In genomic region chr14:61965030-61965745, GRCh38 we compare ENCODE assay signal across 13 cellular contexts.
DNase-seq lines count a peak whose midpoint lies in the region; ATAC-seq and TF ChIP-seq lines count a peak whose summit lies in the region.
"Had no signal": no experiment of that assay in that cellular context is flagged by ENCODE, and none has a peak within 500 bp of the region (broad histone marks: within the 10 kb centered on the region; RNA-seq: fewer than 3 reads in every experiment).

No MANE protein-coding gene starts in this region.

- H3K9ac ChIP-seq in Karpas-422 (ENCODE audit: low read length) = no peak overlapping the region
- H3K9ac ChIP-seq: BLaER1 treated with 17β-estradiol and CSF1 and Interleukin-3, amounts not matched to agents 10 nM and 100 nM had no signal

- DNase-seq in A673 (ENCODE audit: low spot score) = peak; percentile 7
- DNase-seq in HFF-Myc (ENCODE audit: extremely low read depth, low read depth) = peak; percentile 33
- DNase-seq in foreskin keratinocyte = peak; percentile 92 to 97
- no peak for DNase-seq in Karpas-422
- no peak for DNase-seq in effector CD4-positive, alpha-beta T cell
- DNase-seq: effector CD8-positive, alpha-beta T cell; GF-D8; NCI-H1694 treated with DMSO at 0.1 percent for 48 hours had no signal

- H2AFZ ChIP-seq in Karpas-422 (ENCODE audit: low read length) = no peak overlapping the region

- H3K36me3 ChIP-seq in A673 (ENCODE audit: insufficient read depth, low read length, poor library complexity, severe bottlenecking) = no peaks in the 10 kb centered on the region
- no peaks in the 10 kb centered on the region for H3K36me3 ChIP-seq in Karpas-422 (ENCODE audit: insufficient read depth, low read length)
- H3K36me3 ChIP-seq: BLaER1 treated with 17β-estradiol and CSF1 and Interleukin-3, amounts not matched to agents 10 nM and 100 nM; tibial nerve had no signal

- H3K27me3 ChIP-seq in A673 (replicated peaks; ENCODE audit: insufficient read depth, low read depth, low read length, poor library complexity) = no peaks in the 10 kb centered on the region
- H3K27me3 ChIP-seq in foreskin keratinocyte = no peaks in the 10 kb centered on the region
- no peaks in the 10 kb centered on the region for H3K27me3 ChIP-seq in Karpas-422 (ENCODE audit: low read length)
- H3K27me3 ChIP-seq: BLaER1 treated with 17β-estradiol and CSF1 and Interleukin-3, amounts not matched to agents 10 nM and 100 nM; tibial nerve had no signal

- TF ChIP-seq CTCF in A673 (conservative IDR thresholded peaks at IDR 0.05; ENCODE audit: low read depth, low read length) = no peak
- no peak for TF ChIP-seq CTCF in HFF-Myc (IDR thresholded peaks at IDR 0.05; ENCODE audit: low read depth, low read length, missing control alignments)
- no peak for TF ChIP-seq CTCF in WI38 (IDR thresholded peaks at IDR 0.05; ENCODE audit: low read depth, low read length)
- TF ChIP-seq CTCF in foreskin keratinocyte (conservative IDR thresholded peaks at IDR 0.05) = no peak

- POLR2A ChIA-PET in A673 (lab: Charles Lee; ENCODE audit: low non-redundant PET) = no interaction called here

- intact Hi-C loops in A673 (cut with micrococcal nuclease; ENCODE audit: unreplicated experiment) = no loop called here

- no peak overlapping the region for H3K4me2 ChIP-seq in Karpas-422 (ENCODE audit: low read depth, low read length, poor library complexity, severe bottlenecking)
- H3K4me2 ChIP-seq: BLaER1 treated with 17β-estradiol and CSF1 and Interleukin-3, amounts not matched to agents 10 nM and 100 nM had no signal

- CTCF ChIA-PET in A673 (lab: Charles Lee) = no interaction called here

- no peaks in the 10 kb centered on the region for H3K79me2 ChIP-seq in Karpas-422 (ENCODE audit: low read length)

- H3K9me3 ChIP-seq in A673 (ENCODE audit: low read depth, low read length, poor library complexity, severe bottlenecking) = no peaks in the 10 kb centered on the region
- H3K9me3 ChIP-seq in Karpas-422 (ENCODE audit: low read length) = no peaks in the 10 kb centered on the region

- no peaks in the 10 kb centered on the region for H3K9me2 ChIP-seq in Karpas-422 (replicated peaks; ENCODE audit: insufficient read depth, low read length)

- peak; percentile 99 for ATAC-seq in foreskin keratinocyte
- no peak for ATAC-seq in GM19023 (IDR thresholded peaks at IDR 0.05; ENCODE audit: unreplicated experiment)
- ATAC-seq in GM19324 (IDR thresholded peaks at IDR 0.05; ENCODE audit: low FRiP score, unreplicated experiment) = no peak

- H3K27ac ChIP-seq in A673 (ENCODE audit: low read depth, low read length, poor library complexity, severe bottlenecking) (no peak overlapping the region), foreskin keratinocyte (no peak overlapping the region), Karpas-422 (ENCODE audit: low read length) (no peak overlapping the region)
- H3K27ac ChIP-seq: BLaER1 treated with 17β-estradiol and CSF1 and Interleukin-3, amounts not matched to agents 10 nM and 100 nM; tibial nerve had no signal

- no peaks in the 10 kb centered on the region for H3K4me1 ChIP-seq in A673 (ENCODE audit: insufficient read depth, low read length, poor library complexity, severe bottlenecking)
- H3K4me1 ChIP-seq in foreskin keratinocyte = peaks cover 14% of the 10 kb centered on the region
- peaks cover 28% of the 10 kb centered on the region for H3K4me1 ChIP-seq in Karpas-422 (ENCODE audit: low read length)
- H3K4me1 ChIP-seq: BLaER1 treated with 17β-estradiol and CSF1 and Interleukin-3, amounts not matched to agents 10 nM and 100 nM; tibial nerve had no signal

- H3K4me3 ChIP-seq in A673 (ENCODE audit: low read depth, low read length, poor library complexity, severe bottlenecking) (no peak overlapping the region), HFF-Myc (replicated peaks; ENCODE audit: low read depth, low read length) (no peak overlapping the region), WI38 (ENCODE audit: low read depth, low read length) (0 out of 2 replicates have a peak overlapping the region, but pooled peaks have one; percentile 13), Karpas-422 (ENCODE audit: low read length) (no peak overlapping the region)
- H3K4me3 ChIP-seq: BLaER1 treated with 17β-estradiol and CSF1 and Interleukin-3, amounts not matched to agents 10 nM and 100 nM; tibial nerve had no signal

- no peaks in the 10 kb centered on the region for H4K20me1 ChIP-seq in Karpas-422 (ENCODE audit: insufficient read depth, low read depth, low read length)
- H4K20me1 ChIP-seq: BLaER1 treated with 17β-estradiol and CSF1 and Interleukin-3, amounts not matched to agents 10 nM and 100 nM had no signal

- BruUV-seq in A673 (replicated peaks; lab: Mats Ljungman, UMichigan) = no TSS peak

Comparison
In these comparisons a context has a peak if more than half of its experiments do, and no peak if none do; other contexts are left out.
1. DNase-seq: peak in A673 (single experiment), HFF-Myc (single experiment) and foreskin keratinocyte (2 of 2); none in Karpas-422 (single experiment) and effector CD4-positive, alpha-beta T cell (single experiment).